ENCODE assay signal across 26 cellular contexts in the genomic region with DNA sequence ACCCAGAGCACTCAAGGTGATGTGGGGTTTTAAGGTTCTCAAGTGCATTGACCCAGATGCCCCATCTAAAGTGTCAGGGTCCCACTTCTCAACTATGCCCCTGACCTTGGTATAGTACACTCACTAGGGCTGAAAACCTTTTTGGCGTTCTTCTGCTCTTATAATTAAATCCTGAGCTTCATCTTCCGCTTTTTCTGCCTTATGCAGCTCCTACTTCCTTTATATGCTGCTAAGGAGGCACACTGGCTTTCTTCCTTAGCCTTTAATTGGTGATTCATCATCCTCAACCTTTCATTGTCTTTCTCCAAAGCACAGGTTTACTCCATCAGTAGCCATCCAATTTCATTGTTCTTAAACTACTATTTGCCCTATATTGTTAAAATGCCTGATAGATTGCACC.
"Had no signal": no experiment of that assay in that cellular context is flagged by ENCODE, and none has a peak within 500 bp of the region (broad histone marks: within the 10 kb centered on the region; RNA-seq: fewer than 3 reads in every experiment).

No MANE protein-coding gene starts in this region.

- H3K4me1 ChIP-seq: colonic mucosa, gastrocnemius medialis had no signal

- H2AFZ ChIP-seq: hepatocyte had no signal

- H3K36me3 Mint-ChIP-seq: activated naive CD8-positive, alpha-beta T cell; type B pancreatic cell had no signal

- FAIRE-seq: kidney had no signal

- H3K4me3 Mint-ChIP-seq: activated naive CD8-positive, alpha-beta T cell; effector memory CD8-positive, alpha-beta T cell; nephron; T-helper 2 cell treated with Interferon-gamma antibody and Interleukin-4, amounts not matched to agents 5 μg/mL and 100 μg/mL, for 36 hours; type B pancreatic cell had no signal

- H3K4me2 ChIP-seq: hepatocyte had no signal

- H3K9me3 Mint-ChIP-seq: effector memory CD8-positive, alpha-beta T cell; nephron; T-helper 2 cell treated with Interferon-gamma antibody and Interleukin-4, amounts not matched to agents 5 μg/mL and 100 μg/mL, for 36 hours; type B pancreatic cell had no signal

- H3K27ac Mint-ChIP-seq: activated naive CD8-positive, alpha-beta T cell; effector memory CD8-positive, alpha-beta T cell; nephron; T-helper 2 cell treated with Interferon-gamma antibody and Interleukin-4, amounts not matched to agents 5 μg/mL and 100 μg/mL, for 36 hours; type B pancreatic cell had no signal

- H3K27ac ChIP-seq: cardiac muscle cell, colonic mucosa, gastrocnemius medialis, hepatocyte, skin epidermis, thoracic aorta had no signal

- DNase-seq: activated CD4-positive, alpha-beta T cell treated with anti-CD3 and anti-CD28 coated beads for 4 hours; activated CD4-positive, alpha-beta T cell treated with anti-CD3 and anti-CD28 coated beads, Interleukin-2, amount 50 U/mL, for 4 hours; activated CD4-positive, CD25-positive, alpha-beta regulatory T cell; activated effector memory CD4-positive, alpha-beta T cell treated with Interleukin-2 at 50 U/mL for 16 hours; activated naive CD4-positive, alpha-beta T cell treated with Interleukin-2 at 50 U/mL for 16 hours; activated T-cell treated with anti-CD3 and anti-CD28 coated beads for 4 hours; anterior cingulate cortex; cerebellar nuclear complex; colonic mucosa; effector memory CD8-positive, alpha-beta T cell; erythroblast; gastrocnemius medialis; kidney; left colon; mammary epithelial cell; stimulated activated CD4-positive, alpha-beta T cell treated with anti-CD3 and anti-CD28 coated beads, Interleukin-12 subunit alpha, Interleukin-12 subunit beta, amount 100 ng/mL, for 4 hours; stimulated activated CD4-positive, alpha-beta T cell treated with anti-CD3 and anti-CD28 coated beads, Interleukin-4, amount 100 ng/mL, for 1 hour; stimulated activated naive CD8-positive, alpha-beta T cell treated with anti-CD3 and anti-CD28 coated beads, Interleukin-15, Interleukin-2, amounts not matched to agents 100 U/mL and 50 U/mL, for 24 hours had no signal

- H3K4me1 Mint-ChIP-seq: nephron had no signal

- H3K9me3 ChIP-seq: colonic mucosa, gastrocnemius medialis, thoracic aorta had no signal

- H3K36me3 ChIP-seq: cardiac muscle cell, colonic mucosa, gastrocnemius medialis, thoracic aorta had no signal

- H3K27me3 ChIP-seq: cardiac muscle cell, colonic mucosa, gastrocnemius medialis, hepatocyte had no signal

- H3K27me3 Mint-ChIP-seq: activated naive CD8-positive, alpha-beta T cell; effector memory CD8-positive, alpha-beta T cell; type B pancreatic cell had no signal

- H3K79me2 ChIP-seq: hepatocyte had no signal

- H3K4me3 ChIP-seq: cardiac muscle cell, colonic mucosa, gastrocnemius medialis, hepatocyte, skin epidermis, thoracic aorta had no signal
